1 cellular context compared by ENCODE assay signal in genomic region chr17:75366432-75366831, GRCh38.
TF ChIP-seq lines count a peak whose summit lies in the region.

No MANE protein-coding gene starts in this region.

TF ChIP-seq in WTC11, 78 proteins besides CTCF, POLR2A, EP300 and RAD21 (continued from another document):
- TF ChIP-seq ATF6 (CRISPR knock-in tag; IDR thresholded peaks at IDR 0.05): no peak
- no peak for TF ChIP-seq ZNF423 (CRISPR knock-in tag; IDR thresholded peaks at IDR 0.05)
- no peak for TF ChIP-seq GRHL2 (CRISPR knock-in tag; IDR thresholded peaks at IDR 0.05; ENCODE audit: insufficient replicate concordance, severe bottlenecking)
- no peak for TF ChIP-seq PREB (CRISPR knock-in tag; IDR thresholded peaks at IDR 0.05; ENCODE audit: borderline replicate concordance)
